In genomic region chr12:122895757-122896636, GRCh38 we compare ENCODE assay signal across 8 cellular contexts. TPM values are rescaled to one million over a fixed set of nuclear protein-coding genes. Genes with fewer than 3 reads are reported as not detected.
DNase-seq lines count a peak whose midpoint lies in the region; ATAC-seq and TF ChIP-seq lines count a peak whose summit lies in the region.

VPS37B (minus strand) TSS chr12:122896124; CDS start chr12:122896062, 62 bp downstream.

- peaks cover 64% of the 10 kb centered on the region for H3K27me3 ChIP-seq in neural progenitor cell
- no peaks in the 10 kb centered on the region for H3K27me3 ChIP-seq in stomach

- peak within 1 kb of the TSS; percentile 63 for H3K9ac ChIP-seq in neural progenitor cell

- TF ChIP-seq CTCF in 22Rv1 (IDR thresholded peaks at IDR 0.05) (no peak), foreskin fibroblast (IDR thresholded peaks at IDR 0.05; ENCODE audit: low read depth, low read length) (no peak), neural progenitor cell (IDR thresholded peaks at IDR 0.05) (no peak), stomach (IDR thresholded peaks at IDR 0.05) (peak in 1 of 7 experiments; percentile 10)

- H3K4me2 ChIP-seq in neural progenitor cell: peak within 1 kb of the TSS; percentile 94

- H3K9me3 ChIP-seq in neural progenitor cell (ENCODE audit: low read depth): no peaks in the 10 kb centered on the region
- H3K9me3 ChIP-seq in stomach: no peaks in the 10 kb centered on the region

- DNase-seq in HUDEP-2 (lab: John Stamatoyannopoulos, UW; ENCODE audit: unreplicated experiment in 76 of 76) (peak in 68 of 76 experiments; percentile 13 to 84 (median 62)), SHP77 (lab: John Stamatoyannopoulos, UW) (peak; percentile 82), foreskin fibroblast (peak; percentile 92 to 96), neural progenitor cell (ENCODE audit: low spot score) (peak; percentile 90), stomach (peak; percentile 87)
- peak; percentile 82 for DNase-seq in activated gamma-delta T cell treated with anti-CD3 and anti-CD28 coated beads, Interleukin-2, amount 50 U/mL, for 16 hours (ENCODE audit: low read depth)

- H3K27me3 Mint-ChIP-seq in neural progenitor cell (ENCODE audit: insufficient read depth, low read depth): peaks cover 17% of the 10 kb centered on the region

- H3K4me1 ChIP-seq in neural progenitor cell (peaks cover 28% of the 10 kb centered on the region), stomach (peaks cover 40 to 64% (median 52%) of the 10 kb centered on the region in 4 donors)

- peak in 1 of 4 donors; percentile 81 for TF ChIP-seq POLR2A in stomach (IDR thresholded peaks at IDR 0.05)

- H3K36me3 ChIP-seq in neural progenitor cell (no peaks in the 10 kb centered on the region), stomach (no peaks in the 10 kb centered on the region)

- 8 to 12% (median 9%) methylated on average over 45 to 78 of the region's 78 CpGs for WGBS in stomach, 5 donors

- H3F3A ChIP-seq in neural progenitor cell (ENCODE audit: low read depth): peaks cover 25% of the 10 kb centered on the region

- H3K9me3 Mint-ChIP-seq in neural progenitor cell: no peaks in the 10 kb centered on the region

- intact Hi-C loops in stomach (cut with DNase I; ENCODE audit: low total_unique reads): no loop called here

- H4K20me1 ChIP-seq in neural progenitor cell (ENCODE audit: low read depth): peaks cover 41% of the 10 kb centered on the region

- TF ChIP-seq EP300 in stomach (IDR thresholded peaks at IDR 0.05): peak; percentile 53

- peak within 1 kb of the TSS; percentile 54 for H3K27ac ChIP-seq in 22Rv1
- no peak within 1 kb of the TSS for H3K27ac ChIP-seq in neural progenitor cell
- H3K27ac ChIP-seq in stomach: peak within 1 kb of the TSS; percentile 94 to 99 (median 97)

- H3K27ac Mint-ChIP-seq in neural progenitor cell: peak within 1 kb of the TSS; percentile 60

- H3K4me1 Mint-ChIP-seq in neural progenitor cell: peaks cover 60% of the 10 kb centered on the region

- peak within 1 kb of the TSS; percentile 92 for H3K4me3 Mint-ChIP-seq in neural progenitor cell

- H3K4me3 ChIP-seq in foreskin fibroblast (ENCODE audit: low read depth in 1 of 2, low read length in 2 of 2) (peak within 1 kb of the TSS; percentile 87 to 93), neural progenitor cell (peak within 1 kb of the TSS; percentile 80), stomach (peak within 1 kb of the TSS; percentile 62 to 97 (median 82))

- H2AFZ ChIP-seq in neural progenitor cell (replicated peaks): peak within 1 kb of the TSS; percentile 58

- H3K79me2 ChIP-seq in neural progenitor cell (ENCODE audit: low read depth): peaks cover 43% of the 10 kb centered on the region

- peak; percentile 56 for ATAC-seq in GM18498 (IDR thresholded peaks at IDR 0.05; ENCODE audit: unreplicated experiment)

- peaks cover 2% of the 10 kb centered on the region for H3K36me3 Mint-ChIP-seq in neural progenitor cell

RNA-seq across cellular contexts. Expression of gene VPS37B, which starts in this region (rescaled TPM):
- total RNA-seq in neural progenitor cell (ENCODE audit: low replicate concordance) (19.4 and 23.9 TPM in 2 replicates), stomach (100 to 1,000 TPM in 1 of 5 donors, 10 to 100 TPM in 4; 13.4 to 105 (median 68.5) TPM)
- polyA plus RNA-seq in stomach: 10 to 100 TPM; 31.3 to 44.0 (median 37.1) TPM
